In the genomic region with DNA sequence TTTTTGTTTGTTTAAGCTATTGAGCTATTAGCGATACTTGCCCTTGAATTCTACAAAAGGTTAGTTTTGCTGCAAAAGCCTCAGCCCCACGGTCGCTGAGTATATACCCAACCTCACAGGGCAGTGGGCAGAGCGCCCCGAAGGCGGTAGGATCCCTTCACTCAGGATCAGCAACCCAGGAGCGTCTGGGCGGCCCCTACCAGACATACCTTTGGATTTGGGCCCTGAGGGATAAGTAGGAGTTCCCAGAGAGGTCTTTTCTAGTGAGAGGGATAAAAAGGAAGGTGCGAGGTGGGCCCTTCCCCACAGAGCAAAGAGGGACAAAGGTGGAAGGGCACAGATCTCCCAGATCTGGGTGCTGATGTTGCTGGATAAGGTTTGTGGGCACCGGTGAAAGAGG, we compare ENCODE assay signal across 19 cellular contexts. TPM values are rescaled to one million over a fixed set of nuclear protein-coding genes. Genes with fewer than 3 reads are reported as not detected.
DNase-seq lines count a peak whose midpoint lies in the region; ATAC-seq and TF ChIP-seq lines count a peak whose summit lies in the region.
"Had no signal": no experiment of that assay in that cellular context is flagged by ENCODE, and none has a peak within 500 bp of the region (broad histone marks: within the 10 kb centered on the region; RNA-seq: fewer than 3 reads in every experiment).

No MANE protein-coding gene starts in this region.

- H3K9me3 Mint-ChIP-seq in GM23338 (no peaks in the 10 kb centered on the region), WTC11 (no peaks in the 10 kb centered on the region), progenitor cell of endocrine pancreas (ENCODE audit: low read depth) (no peaks in the 10 kb centered on the region), T-cell (no peaks in the 10 kb centered on the region)
- H3K9me3 Mint-ChIP-seq: CD4-positive, alpha-beta T cell had no signal

- H3K4me1 Mint-ChIP-seq in GM23338 (peaks cover 63% of the 10 kb centered on the region), WTC11 (peaks cover 75% of the 10 kb centered on the region), progenitor cell of endocrine pancreas (ENCODE audit: low read depth) (peaks cover 27% of the 10 kb centered on the region), T-cell (peaks cover under 1 to 2% (median 1%) of the 10 kb centered on the region in 3 donors)

- H3K36me3 ChIP-seq in GM23338 (ENCODE audit: insufficient read depth) (no peaks in the 10 kb centered on the region), stomach (no peaks in the 10 kb centered on the region)
- H3K36me3 ChIP-seq: Peyer's patch, SJSA1 had no signal

- peaks cover 10% of the 10 kb centered on the region for H3K27me3 Mint-ChIP-seq in GM23338 (ENCODE audit: insufficient read depth, low read depth, poor library complexity)
- H3K27me3 Mint-ChIP-seq in WTC11 (ENCODE audit: low read depth), result no peaks in the 10 kb centered on the region; the same call in 1 of the 2 replicates
- no peaks in the 10 kb centered on the region for H3K27me3 Mint-ChIP-seq in progenitor cell of endocrine pancreas
- H3K27me3 Mint-ChIP-seq in T-cell, result peaks cover 32 to 35% of the 10 kb centered on the region in 2 donors

- H3K27ac ChIP-seq in GM23338 (ENCODE audit: low read depth) (no peak overlapping the region), stomach (no peak overlapping the region)
- H3K27ac ChIP-seq: A549, Peyer's patch, SJSA1 had no signal

- peak overlapping the region; percentile 63 for H3K4me2 ChIP-seq in GM23338
- H3K4me2 ChIP-seq: A549 had no signal

- peak; percentile 39 for ATAC-seq in GM23338
- peak; percentile 35 for ATAC-seq in WTC11
- ATAC-seq in left lobe of liver, result no peak
- no peak for ATAC-seq in T-cell (replicated peaks in 1 of 4)
- ATAC-seq: A549, GM12878 had no signal

- intact Hi-C loops in stomach (cut with DNase I; ENCODE audit: low total_unique reads), result loop anchor here (10.0 kb wide), 1 partner anchor 116 kb away; no protein-coding TSS in a partner anchor

- H3K27ac Mint-ChIP-seq in GM23338 (peak overlapping the region; percentile 78; the same call in 1 of the 2 replicates), WTC11 (peak overlapping the region; percentile 84), progenitor cell of endocrine pancreas (peak overlapping the region; percentile 69), T-cell (no peak overlapping the region)
- H3K27ac Mint-ChIP-seq: CD4-positive, alpha-beta T cell had no signal

- POLR2A ChIA-PET in WTC11 (lab: Charles Lee) (no interaction called here), T-cell (lab: Charles Lee) (no interaction called here)

- H3K4me1 ChIP-seq in GM23338 (ENCODE audit: insufficient read depth), result peaks cover 66% of the 10 kb centered on the region
- peaks cover 0 to 21% (median 14%) of the 10 kb centered on the region in 4 donors for H3K4me1 ChIP-seq in stomach

- no peaks in the 10 kb centered on the region for H3K9me3 ChIP-seq in stomach
- H3K9me3 ChIP-seq: A549, Peyer's patch, SJSA1 had no signal

- H3K9me2 ChIP-seq in GM23338 (ENCODE audit: insufficient read depth), result no peaks in the 10 kb centered on the region

- TF ChIP-seq CTCF in GM23338 (conservative IDR thresholded peaks at IDR 0.05; ENCODE audit: low read depth in 2 of 2) (no peak), WTC11 (IDR thresholded peaks at IDR 0.05) (no peak), progenitor cell of endocrine pancreas (IDR thresholded peaks at IDR 0.05; ENCODE audit: unreplicated experiment) (no peak), stomach (IDR thresholded peaks at IDR 0.05) (no peak), GM20000 (IDR thresholded peaks at IDR 0.05; ENCODE audit: extremely low read depth, missing control alignments) (no peak)

- H3K36me3 Mint-ChIP-seq in GM23338 (ENCODE audit: low read depth) (peaks cover 6% of the 10 kb centered on the region; the same call in 2 of the 3 replicates), WTC11 (no peaks in the 10 kb centered on the region), progenitor cell of endocrine pancreas (ENCODE audit: insufficient read depth) (peaks cover 6% of the 10 kb centered on the region), T-cell (no peaks in the 10 kb centered on the region)

- H3K4me3 ChIP-seq in GM23338 (peak overlapping the region; percentile 31), stomach (no peak overlapping the region)
- H3K4me3 ChIP-seq: A549, GM12878, Peyer's patch, SJSA1 had no signal

- no peak overlapping the region for H2AFZ ChIP-seq in GM23338

- no peak for TF ChIP-seq EP300 in stomach (IDR thresholded peaks at IDR 0.05)

- CTCF ChIA-PET in WTC11 (lab: Charles Lee), result no interaction called here
- CTCF ChIA-PET in T-cell (lab: Charles Lee), result no interaction called here

- 69 to 98% (median 89%) methylated on average over 8 to 10 of the region's 10 CpGs for WGBS in stomach, 5 donors

- peaks cover 5% of the 10 kb centered on the region; the same call in 1 of the 2 replicates for H3K27me3 ChIP-seq in GM23338 (ENCODE audit: insufficient read depth)
- H3K27me3 ChIP-seq in stomach, result no peaks in the 10 kb centered on the region
- H3K27me3 ChIP-seq: Peyer's patch, SJSA1 had no signal

- DNase-seq in GM23338 (ENCODE audit: low spot score), result no peak
- no peak for DNase-seq in WTC11 (ENCODE audit: low spot score)
- DNase-seq in left lobe of liver (ENCODE audit: low spot score), result peak; percentile 38
- DNase-seq in progenitor cell of endocrine pancreas (ENCODE audit: low spot score, unreplicated experiment), result no peak
- no peak for DNase-seq in stomach
- no peak for DNase-seq in GM20000 (ENCODE audit: low spot score)
- no peak for DNase-seq in T-cell
- DNase-seq: CD4-positive, alpha-beta T cell; DMS153; H7; KG1; NCI-H1694 treated with DMSO at 0.1 percent for 48 hours; NCI-H510A; NCI-H748 treated with DMSO at 0.1 percent for 48 hours; NK-92 treated with Interleukin-12 subunit alpha and Interleukin-12 subunit beta, amount 100 ng/mL, for 24 hours; Peyer's patch had no signal

- H4K20me1 ChIP-seq in GM23338 (replicated peaks; ENCODE audit: insufficient read depth), result no peaks in the 10 kb centered on the region

- H3K79me2 ChIP-seq in GM23338 (replicated peaks; ENCODE audit: insufficient read depth), result peaks cover 77% of the 10 kb centered on the region

- peak overlapping the region; percentile 21; the same call in 2 of the 3 replicates for H3K4me3 Mint-ChIP-seq in GM23338
- H3K4me3 Mint-ChIP-seq in WTC11, result peak overlapping the region; percentile 45
- H3K4me3 Mint-ChIP-seq in progenitor cell of endocrine pancreas (ENCODE audit: low read depth), result no peak overlapping the region
- H3K4me3 Mint-ChIP-seq in T-cell, result no peak overlapping the region
- H3K4me3 Mint-ChIP-seq: CD4-positive, alpha-beta T cell had no signal

- no peak for TF ChIP-seq POLR2A in stomach (IDR thresholded peaks at IDR 0.05)

- no peaks in the 10 kb centered on the region for H3F3A ChIP-seq in GM23338 (replicated peaks; ENCODE audit: low read depth)

TF ChIP-seq in WTC11, 78 proteins besides CTCF, POLR2A, EP300 and RAD21 (continues in another document):
- no peak for TF ChIP-seq PRRX2 (CRISPR knock-in tag; IDR thresholded peaks at IDR 0.05)
- TF ChIP-seq ESRRA (CRISPR knock-in tag; IDR thresholded peaks at IDR 0.05; ENCODE audit: borderline replicate concordance), result no peak
- TF ChIP-seq NR1H2 (CRISPR knock-in tag; IDR thresholded peaks at IDR 0.05), result no peak
- TF ChIP-seq, protein P1, sequence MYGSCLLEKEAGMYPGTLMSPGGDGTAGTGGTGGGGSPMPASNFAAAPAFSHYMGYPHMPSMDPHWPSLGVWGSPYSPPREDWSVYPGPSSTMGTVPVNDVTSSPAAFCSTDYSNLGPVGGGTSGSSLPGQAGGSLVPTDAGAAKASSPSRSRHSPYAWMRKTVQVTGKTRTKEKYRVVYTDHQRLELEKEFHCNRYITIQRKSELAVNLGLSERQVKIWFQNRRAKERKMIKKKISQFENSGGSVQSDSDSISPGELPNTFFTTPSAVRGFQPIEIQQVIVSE (CRISPR knock-in tag; IDR thresholded peaks at IDR 0.05; ENCODE audit: borderline replicate concordance), result no peak
- TF ChIP-seq AFF4 (CRISPR knock-in tag; IDR thresholded peaks at IDR 0.05; ENCODE audit: borderline replicate concordance), result no peak

RNA-seq across cellular contexts. Expression of gene SASH1, which starts 6.1 kb away (rescaled TPM):
- total RNA-seq in GM23338 (2014; rRNA removed; shearing (Covaris generic)), result 20.8 and 30.2 TPM in 2 replicates
- polyA plus RNA-seq in GM23338 (2016; fragmentation: Nextera tagmentation; extraction: Ambion mirVana) (7.4 and 8.2 TPM in 2 replicates), stomach (1 to 10 TPM; 5.8 to 8.6 (median 7.5) TPM)
- total RNA-seq in WTC11 (2021) (21.7 to 27.4 TPM (median 24.0 TPM) in 3 replicates), left lobe of liver (14.0 TPM), progenitor cell of endocrine pancreas (41.6 and 41.7 TPM in 2 replicates), stomach (10 to 100 TPM; 14.0 to 82.6 (median 19.4) TPM), T-cell (1 to 10 TPM in 2 of 5 donors, under 1 TPM in 3; 0.26 to 5.5 (median 0.95) TPM)

Comparison
In these comparisons a context has a peak if more than half of its experiments do, and no peak if none do; other contexts are left out.
1. ATAC-seq: peak in GM23338 (single experiment) and WTC11 (single experiment); none in left lobe of liver (single experiment) and T-cell (0 of 4).
2. H3K27ac Mint-ChIP-seq: peak in GM23338 (single experiment), WTC11 (single experiment) and progenitor cell of endocrine pancreas (single experiment); none in T-cell (0 of 2).
3. H3K4me3 Mint-ChIP-seq: peak in GM23338 (single experiment) and WTC11 (single experiment); none in progenitor cell of endocrine pancreas (single experiment) and T-cell (0 of 3).